In genomic region chr1:228341450-228341813, GRCh38 we compare ENCODE assay signal across 1 cellular context.
TF ChIP-seq lines count a peak whose summit lies in the region.

No MANE protein-coding gene starts in this region.

TF ChIP-seq in SK-N-SH treated with all-trans-retinoic acid at 6 μM for 48 hours, 23 proteins besides CTCF, POLR2A, EP300 and RAD21 (continued from another document):
- TF ChIP-seq POU6F1 (CRISPR knock-in tag; IDR thresholded peaks at IDR 0.05; ENCODE audit: borderline replicate concordance, low read depth) (no peak), ZC3H10 (CRISPR knock-in tag; IDR thresholded peaks at IDR 0.05) (no peak), RARB (CRISPR knock-in tag; IDR thresholded peaks at IDR 0.05) (no peak)
